8 cellular contexts compared by ENCODE assay signal in genomic region chr11:35618497-35619029, GRCh38. TPM values are rescaled to one million over a fixed set of nuclear protein-coding genes. Genes with fewer than 3 reads are reported as not detected.
DNase-seq lines count a peak whose midpoint lies in the region; ATAC-seq, FAIRE-seq and TF ChIP-seq lines count a peak whose summit lies in the region.

No MANE protein-coding gene starts in this region.

- in situ Hi-C loops in GM13977 (cut with MboI; ENCODE audit: low pct_unique_long_range_greater_than_20kb, low sequenced_read_pairs, unreplicated experiment): loop anchor here (10.0 kb wide), 3 partner anchors 206 to 646 kb away; no protein-coding TSS in a partner anchor

- H3K4me3 ChIP-seq in A549 (peak overlapping the region; percentile 90), SK-N-MC (peak overlapping the region; percentile 81), fibroblast of mammary gland (ENCODE audit: control insufficient read depth, low read depth, low read length) (peak overlapping the region; percentile 64), pancreas (peak overlapping the region; percentile 48 to 70 (median 58))

- peak overlapping the region; percentile 61 for H3K9ac ChIP-seq in SK-N-MC (ENCODE audit: insufficient read length)

- no peaks in the 10 kb centered on the region for H3K36me3 ChIP-seq in SK-N-MC (ENCODE audit: insufficient read depth, low read length)
- H3K36me3 ChIP-seq in pancreas: no peaks in the 10 kb centered on the region

- POLR2A ChIA-PET in A549 (lab: Yijun Ruan, JAX): interaction anchor here (0.7 to 1.7 kb wide), 6 partner anchors 39 to 860 kb away, joined by 3 to 5 read pairs (median 3); partner anchors contain the start of gene LDLRAD3

- no peak; the same call in 2 of the 3 replicates for TF ChIP-seq CTCF in A549 (IDR thresholded peaks at IDR 0.05)
- no peak for TF ChIP-seq CTCF in GM13977 (IDR thresholded peaks at IDR 0.05; ENCODE audit: extremely low read depth, insufficient read depth, missing control alignments)
- no peak for TF ChIP-seq CTCF in fibroblast of mammary gland (conservative IDR thresholded peaks at IDR 0.05; ENCODE audit: control insufficient read depth, insufficient read depth, low read depth, low read length)
- TF ChIP-seq CTCF in pancreas (IDR thresholded peaks at IDR 0.05): no peak

- peak; percentile 59 to 60 for ATAC-seq in A549
- ATAC-seq in HG02884 (IDR thresholded peaks at IDR 0.05; ENCODE audit: unreplicated experiment): peak; percentile 29
- peak; percentile 39 to 65 (median 40) for ATAC-seq in pancreas

- H3K27ac ChIP-seq in A549: peak overlapping the region; percentile 94 to 97
- H3K27ac ChIP-seq in SK-N-MC: no peak overlapping the region
- peak overlapping the region in 2 of 4 donors; percentile 68 to 70 for H3K27ac ChIP-seq in pancreas

- no CpG with 5 or more reads among the region's 79 CpGs for WGBS in A549 (ENCODE audit: missing lambda C conversion rate)
- WGBS in pancreas, 2 donors: 0 to 1% methylated on average over 25 to 79 of the region's 79 CpGs

- TF ChIP-seq POLR2A in A549 (IDR thresholded peaks at IDR 0.05; ENCODE audit: low read length): no peak

- intact Hi-C loops in pancreas (cut with DNase I): loop anchor here in 2 of 3 donors (5.0 to 10.0 kb wide), 3 partner anchors 506 to 646 kb away; no protein-coding TSS in a partner anchor

- no peaks in the 10 kb centered on the region for H3K9me3 ChIP-seq in A549
- H3K9me3 ChIP-seq in SK-N-MC (ENCODE audit: low read depth, low read length): no peaks in the 10 kb centered on the region
- H3K9me3 ChIP-seq in pancreas: no peaks in the 10 kb centered on the region

- FAIRE-seq in A549 (lab: Jason Lieb, UNC) (no peak), pancreas (lab: Jason Lieb, UNC) (no peak)

- DNase-seq in A549 (ENCODE audit: low read depth in 1 of 2, low spot score in 1 of 2) (peak in 1 of 2 experiments; percentile 50), GM13977 (ENCODE audit: low spot score) (peak; percentile 74), SK-N-MC (ENCODE audit: low read depth, low spot score) (no peak), fibroblast of mammary gland (ENCODE audit: low read depth) (peak; percentile 38), pancreas (peak in 5 of 6 donors; percentile 9 to 78 (median 33)), NCI-H510A treated with DMSO at 0.1 percent for 48 hours (lab: John Stamatoyannopoulos, UW) (no peak), H4 (ENCODE audit: low spot score) (no peak)

- H3K27me3 ChIP-seq in pancreas: no peaks in the 10 kb centered on the region

- H3K4me1 ChIP-seq in A549: peaks cover 46% of the 10 kb centered on the region; the same call in 2 of the 3 replicates
- peaks cover 0 to 12% (median 0%) of the 10 kb centered on the region in 3 donors for H3K4me1 ChIP-seq in pancreas

- TF ChIP-seq RAD21 in A549 (conservative IDR thresholded peaks at IDR 0.05 in 1 of 2, IDR thresholded peaks at IDR 0.05 in 1 of 2): no peak

- CTCF ChIA-PET in A549 (lab: Yijun Ruan, JAX): interaction anchor here (0.6 to 5.8 kb wide), 19 partner anchors 9 to 648 kb away, joined by 3 to 60 read pairs (median 4); no protein-coding TSS in a partner anchor

- peak overlapping the region; percentile 94 for H3K4me2 ChIP-seq in A549

- TF ChIP-seq EP300 in A549 (IDR thresholded peaks at IDR 0.05): no peak; a peak in 1 of 5 replicates

TF ChIP-seq in A549, 52 proteins besides CTCF, POLR2A, EP300 and RAD21:
- no peak for TF ChIP-seq FOSL2 (IDR thresholded peaks at IDR 0.05)
- no peak for TF ChIP-seq FOSL2 (CRISPR knock-in tag; IDR thresholded peaks at IDR 0.05)
- no peak for TF ChIP-seq HOXA7 (CRISPR knock-in tag; IDR thresholded peaks at IDR 0.05)
- TF ChIP-seq JUN (IDR thresholded peaks at IDR 0.05): peak in 1 of 2 experiments; percentile 36; a peak in 1 of 5 replicates
TF ChIP-seq in A549: peak in this region for 1.

RNA-seq across cellular contexts. Expression of gene FJX1, which starts 0.3 kb away (rescaled TPM):
- polyA plus RNA-seq in A549 (2011; rRNA removed) (6.5 and 7.1 TPM in 2 replicates), A549 (2017; fragmentation: RNase III; extraction: RNeasy Plus Mini Kit Qiagen cat#74134 plus additional on column Dnase treatment) (14.5 to 17.9 TPM (median 15.6 TPM) in 3 replicates), pancreas (1 to 10 TPM; 2.4 to 4.6 TPM)
- polyA plus RNA-seq in A549 (2012; cell fraction: cytosol; rRNA removed): 16.4 and 23.4 TPM in 2 replicates
- polyA plus RNA-seq in A549 (2012; cell fraction: nucleus; rRNA removed): 23.7 and 31.3 TPM in 2 replicates
- polyA minus RNA-seq in A549 (2011; rRNA and poly(A)+ RNA removed): 5.4 and 5.9 TPM in 2 replicates
- 10 to 100 TPM in 1 of 6 donors, 1 to 10 TPM in 5; 2.2 to 13.3 (median 3.8) TPM for total RNA-seq in pancreas
- 11.3 and 14.5 TPM in 2 replicates for total RNA-seq in H4 (2014; rRNA removed; shearing (Covaris generic))

RNA-seq across cellular contexts. Expression of gene TRIM44, which starts 44.0 kb away (rescaled TPM):
- polyA plus RNA-seq in A549 (2011; rRNA removed): 70.4 and 102 TPM in 2 replicates
- polyA plus RNA-seq in A549 (2012; cell fraction: cytosol; rRNA removed): 20.3 and 20.4 TPM in 2 replicates
- 11.3 and 21.5 TPM in 2 replicates for polyA plus RNA-seq in A549 (2012; cell fraction: nucleus; rRNA removed)
- 19.3 to 23.7 TPM (median 20.9 TPM) in 3 replicates for polyA plus RNA-seq in A549 (2017; fragmentation: RNase III; extraction: RNeasy Plus Mini Kit Qiagen cat#74134 plus additional on column Dnase treatment)
- 91.7 and 113 TPM in 2 replicates for polyA minus RNA-seq in A549 (2011; rRNA and poly(A)+ RNA removed)
- total RNA-seq in pancreas: 10 to 100 TPM; 29.1 to 55.4 (median 43.5) TPM
- 1 to 10 TPM; 6.3 to 8.6 TPM for polyA plus RNA-seq in pancreas
- 31.7 and 60.7 TPM in 2 replicates for total RNA-seq in H4 (2014; rRNA removed; shearing (Covaris generic))

Comparison
In these comparisons a context has a peak if more than half of its experiments do, and no peak if none do; other contexts are left out.
1. DNase-seq: peak in GM13977 (single experiment), fibroblast of mammary gland (single experiment) and pancreas (5 of 6); none in SK-N-MC (single experiment), NCI-H510A treated with DMSO at 0.1 percent for 48 hours (single experiment) and H4 (single experiment).
2. Peak in every context shown above with its lines, with median percentiles within 50 percentile points of each other: ATAC-seq and H3K4me3 ChIP-seq.